ENCODE assay signal across 20 cellular contexts in the genomic region with DNA sequence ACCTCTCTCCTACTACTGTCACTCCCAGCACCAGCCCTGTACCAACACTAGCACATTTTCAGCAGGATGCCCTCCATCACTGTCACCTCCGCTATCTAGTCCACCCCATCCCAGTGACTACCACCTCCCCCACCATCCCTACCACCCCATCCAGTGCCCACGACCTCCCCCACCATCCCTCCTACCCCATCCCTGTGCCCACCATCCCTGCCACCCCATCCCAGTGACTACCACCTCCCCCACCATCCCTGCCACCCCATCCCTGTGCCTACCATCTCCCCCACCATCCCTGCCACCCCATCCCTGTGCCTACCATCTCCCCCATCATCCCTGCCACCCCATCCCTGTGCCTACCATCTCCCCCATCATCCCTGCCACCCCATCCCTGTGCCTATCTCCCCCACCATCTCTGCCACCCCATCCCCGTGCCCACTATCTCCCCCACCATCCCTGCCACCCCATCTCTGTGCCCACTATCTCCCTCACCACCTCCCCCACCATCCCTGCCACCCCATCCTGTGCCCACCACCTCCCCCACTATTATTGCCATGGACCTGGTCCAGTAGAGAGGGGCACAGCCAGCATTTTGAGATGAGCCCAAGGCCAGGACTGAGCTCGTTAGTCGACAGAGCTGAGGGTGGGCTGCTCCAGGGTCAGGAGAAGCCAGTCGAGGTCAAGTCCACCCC. TPM values are rescaled to one million over a fixed set of nuclear protein-coding genes. Genes with fewer than 3 reads are reported as not detected.
DNase-seq lines count a peak whose midpoint lies in the region; ATAC-seq, FAIRE-seq and TF ChIP-seq lines count a peak whose summit lies in the region.
"Had no signal": no experiment of that assay in that cellular context is flagged by ENCODE, and none has a peak within 500 bp of the region (broad histone marks: within the 10 kb centered on the region; RNA-seq: fewer than 3 reads in every experiment).

No MANE protein-coding gene starts in this region.

- H2BK15ac ChIP-seq in H1 (ENCODE audit: low read length): no peak overlapping the region

- H3K36me3 ChIP-seq in H1 (ENCODE audit: control insufficient read depth in 2 of 4, insufficient read depth in 4 of 4, low read length in 3 of 4): no peaks in the 10 kb centered on the region; a peak in 1 of 8 replicates
- H3K36me3 ChIP-seq in sigmoid colon: no peaks in the 10 kb centered on the region
- no peaks in the 10 kb centered on the region for H3K36me3 ChIP-seq in left lung
- no peaks in the 10 kb centered on the region for H3K36me3 ChIP-seq in stomach
- H3K36me3 ChIP-seq: HAP-1 had no signal

- H3K79me1 ChIP-seq in H1 (ENCODE audit: low read depth, low read length): no peaks in the 10 kb centered on the region

- H3K4me3 ChIP-seq in H1 (ENCODE audit: extremely low read depth in 1 of 4, insufficient read depth in 2 of 4, low read depth in 3 of 4, low read length in 4 of 4) (no peak overlapping the region), sigmoid colon (no peak overlapping the region), left lung (no peak overlapping the region), stomach (no peak overlapping the region)
- H3K4me3 ChIP-seq: HAP-1 had no signal

- H3K18ac ChIP-seq in H1 (ENCODE audit: extremely low read depth, low read length): no peak overlapping the region

- no peaks in the 10 kb centered on the region for H3K9me3 Mint-ChIP-seq in stimulated activated naive CD8-positive, alpha-beta T cell treated with anti-CD3 and anti-CD28 coated beads, Interleukin-15, amount 100 ng/mL, for 72 hours
- H3K9me3 Mint-ChIP-seq: CD8-positive, alpha-beta memory T cell had no signal

- no peak overlapping the region for H2AFZ ChIP-seq in H1 (ENCODE audit: low read length)

- no peaks in the 10 kb centered on the region for H3K23me2 ChIP-seq in H1 (ENCODE audit: low read depth, low read length)

- H3K4ac ChIP-seq in H1 (replicated peaks; ENCODE audit: insufficient read length, low read depth, low read length): no peak overlapping the region

- no peak overlapping the region for H2BK5ac ChIP-seq in H1 (ENCODE audit: low read depth, low read length)

- H4K5ac ChIP-seq in H1 (ENCODE audit: insufficient read length, low read depth, low read length): no peak overlapping the region

- FAIRE-seq in H1 (lab: Jason Lieb, UNC): no peak
- FAIRE-seq: A204.1, G401.6, GM12891, GM18507 had no signal

- no peak overlapping the region for H4K91ac ChIP-seq in H1 (replicated peaks; ENCODE audit: insufficient read length, low read length)

- no peaks in the 10 kb centered on the region for H3K4me1 Mint-ChIP-seq in stimulated activated naive CD8-positive, alpha-beta T cell treated with anti-CD3 and anti-CD28 coated beads, Interleukin-15, amount 100 ng/mL, for 72 hours
- H3K4me1 Mint-ChIP-seq: CD4-positive, CD25-positive, alpha-beta regulatory T cell; CD8-positive, alpha-beta memory T cell had no signal

- H2BK12ac ChIP-seq in H1 (ENCODE audit: low read depth, low read length): no peak overlapping the region

- H3K4me1 ChIP-seq in H1 (replicated peaks in 1 of 4; ENCODE audit: control insufficient read depth in 3 of 4, insufficient read depth in 4 of 4, low read length in 3 of 4) (peaks cover 0 to 1% (median 0%) of the 10 kb centered on the region in 4 experiments; a peak in 1 of 7 replicates), sigmoid colon (no peaks in the 10 kb centered on the region), left lung (no peaks in the 10 kb centered on the region), stomach (no peaks in the 10 kb centered on the region)
- H3K4me1 ChIP-seq: HAP-1 had no signal

- no peaks in the 10 kb centered on the region for H4K20me1 ChIP-seq in H1 (replicated peaks in 1 of 2; ENCODE audit: control insufficient read depth in 1 of 2, insufficient read depth in 2 of 2, low read length in 2 of 2)

- WGBS in H1 (ENCODE audit: extremely low coverage in 1 of 2, insufficient coverage in 1 of 2, insufficient read length in 1 of 2, insufficient replicate concordance in 2 of 2, low coverage in 1 of 2, low lambda C conversion rate in 2 of 2, missing lambda C conversion rate in 1 of 2), 2 experiments: 95% methylated on average over 4 of the region's 6 CpGs; no CpG with 5 or more reads in 1 of the 2 experiments
- 57 to 68% methylated on average over 6 of the region's 6 CpGs for WGBS in sigmoid colon, 2 donors
- WGBS in stomach, 5 donors: 52 to 68% (median 64%) methylated on average over 3 to 6 of the region's 6 CpGs

- H2BK120ac ChIP-seq in H1 (replicated peaks; ENCODE audit: low read depth, low read length): no peak overlapping the region

- CTCF ChIA-PET in H1 (lab: Charles Lee; ENCODE audit: partially characterized antibody): interaction anchor here (1.1 kb wide), 1 partner anchor 12 kb away, joined by 3 read pairs; no protein-coding TSS in a partner anchor

- H2BK20ac ChIP-seq in H1 (ENCODE audit: low read length): no peak overlapping the region

- no peak for TF ChIP-seq CTCF in H1 (IDR thresholded peaks at IDR 0.05; ENCODE audit: control extremely low read depth in 1 of 3, insufficient read depth in 1 of 3, low read depth in 1 of 3, low read length in 3 of 3)
- TF ChIP-seq CTCF in sigmoid colon (IDR thresholded peaks at IDR 0.05): no peak
- TF ChIP-seq CTCF in left lung (IDR thresholded peaks at IDR 0.05): no peak
- no peak for TF ChIP-seq CTCF in stomach (IDR thresholded peaks at IDR 0.05)

- POLR2A ChIA-PET in H1 (lab: Charles Lee; ENCODE audit: partially characterized antibody): no interaction called here

- no peak overlapping the region for H3K4me2 ChIP-seq in H1 (ENCODE audit: insufficient read depth in 1 of 2, low read depth in 2 of 2, low read length in 2 of 2)

- intact Hi-C loops in sigmoid colon (cut with DNase I): no loop called here
- intact Hi-C loops in left lung (cut with DNase I): no loop called here
- intact Hi-C loops in stomach (cut with DNase I; ENCODE audit: low total_unique reads): no loop called here

- no peak for TF ChIP-seq RAD21 in H1 (IDR thresholded peaks at IDR 0.05 in 1 of 2, conservative IDR thresholded peaks at IDR 0.05 in 1 of 2; ENCODE audit: low read depth in 2 of 2, low read length in 2 of 2)

- H3K27me3 Mint-ChIP-seq in stimulated activated naive CD8-positive, alpha-beta T cell treated with anti-CD3 and anti-CD28 coated beads, Interleukin-15, amount 100 ng/mL, for 72 hours: no peaks in the 10 kb centered on the region
- H3K27me3 Mint-ChIP-seq: CD8-positive, alpha-beta memory T cell had no signal

- no peak overlapping the region for H3K9ac ChIP-seq in H1 (replicated peaks in 1 of 4; ENCODE audit: extremely low read depth in 1 of 4, low read depth in 3 of 4, low read length in 3 of 4)

- no peak overlapping the region for H3K56ac ChIP-seq in H1 (replicated peaks; ENCODE audit: insufficient read length, low read depth, low read length)

- peak overlapping the region; percentile 79; the same call in 1 of the 2 replicates for H4K8ac ChIP-seq in H1 (ENCODE audit: extremely low read depth, insufficient read depth, low read length)

- no peak overlapping the region for H3K27ac ChIP-seq in H1 (ENCODE audit: low read depth, low read length)
- H3K27ac ChIP-seq in sigmoid colon: no peak overlapping the region
- H3K27ac ChIP-seq in left lung: no peak overlapping the region
- H3K27ac ChIP-seq in stomach: no peak overlapping the region

- no peak for DNase-seq in stimulated activated naive CD8-positive, alpha-beta T cell treated with anti-CD3 and anti-CD28 coated beads, Interleukin-15, amount 100 ng/mL, for 72 hours
- no peak for DNase-seq in stimulated activated naive CD8-positive, alpha-beta T cell treated with anti-CD3 and anti-CD28 coated beads, Interleukin-15, Interleukin-2, amounts not matched to agents 100 U/mL and 50 U/mL, for 24 hours
- no peak for DNase-seq in H1 (ENCODE audit: low read depth in 1 of 2, low spot score in 2 of 2)
- peak; percentile 15 for DNase-seq in sigmoid colon
- no peak for DNase-seq in left lung
- DNase-seq in stimulated activated CD4-positive, alpha-beta T cell treated with anti-CD3 and anti-CD28 coated beads, Interleukin-2, amount 100 ng/mL, for 48 hours: no peak
- DNase-seq in stomach: no peak
- DNase-seq: ACHN; BE2C; C1 segment of cervical spinal cord; CD4-positive, CD25-positive, alpha-beta regulatory T cell; CD8-positive, alpha-beta memory T cell; COR-L47; DMS 273 treated with DMSO at 0.1 percent for 48 hours; GOT3 had no signal

- no peaks in the 10 kb centered on the region for H3K27me3 ChIP-seq in H1 (replicated peaks in 1 of 4; ENCODE audit: control insufficient read depth in 3 of 4, extremely low read depth in 1 of 4, insufficient read depth in 3 of 4, low read length in 3 of 4)
- H3K27me3 ChIP-seq in sigmoid colon: no peaks in the 10 kb centered on the region
- H3K27me3 ChIP-seq in left lung: no peaks in the 10 kb centered on the region
- peaks cover 0 to under 1% (median 0%) of the 10 kb centered on the region in 3 donors for H3K27me3 ChIP-seq in stomach
- H3K27me3 ChIP-seq: BE2C had no signal

- H3K9me3 ChIP-seq in H1 (ENCODE audit: insufficient read depth in 2 of 2, low read depth in 1 of 2, low read length in 1 of 2): no peaks in the 10 kb centered on the region
- H3K9me3 ChIP-seq in sigmoid colon: no peaks in the 10 kb centered on the region
- no peaks in the 10 kb centered on the region for H3K9me3 ChIP-seq in left lung
- H3K9me3 ChIP-seq in stomach: no peaks in the 10 kb centered on the region
- H3K9me3 ChIP-seq: BE2C, HAP-1 had no signal

- no peak for TF ChIP-seq POLR2A in H1 (IDR thresholded peaks at IDR 0.05; ENCODE audit: control extremely low read depth in 1 of 2, low read depth in 2 of 2, low read length in 2 of 2)
- TF ChIP-seq POLR2A in sigmoid colon (IDR thresholded peaks at IDR 0.05): no peak
- no peak for TF ChIP-seq POLR2A in stomach (IDR thresholded peaks at IDR 0.05)

- H3K79me2 ChIP-seq in H1 (ENCODE audit: control insufficient read depth in 1 of 2, insufficient read depth in 2 of 2, low read length in 2 of 2): no peaks in the 10 kb centered on the region

- H3K23ac ChIP-seq in H1 (ENCODE audit: insufficient read length): no peak overlapping the region

- ATAC-seq in stimulated activated naive CD8-positive, alpha-beta T cell treated with anti-CD3 and anti-CD28 coated beads, Interleukin-15, amount 100 ng/mL, for 72 hours: peak; percentile 57
- ATAC-seq in stimulated activated naive CD8-positive, alpha-beta T cell treated with anti-CD3 and anti-CD28 coated beads, Interleukin-15, Interleukin-2, amounts not matched to agents 100 U/mL and 50 U/mL, for 24 hours: no peak
- no peak for ATAC-seq in left lung

- H3K14ac ChIP-seq in H1 (ENCODE audit: insufficient read length): no peak overlapping the region

- no peak overlapping the region for H3K27ac Mint-ChIP-seq in stimulated activated naive CD8-positive, alpha-beta T cell treated with anti-CD3 and anti-CD28 coated beads, Interleukin-15, amount 100 ng/mL, for 72 hours
- H3K27ac Mint-ChIP-seq: CD4-positive, CD25-positive, alpha-beta regulatory T cell; CD8-positive, alpha-beta memory T cell had no signal

- no peak for TF ChIP-seq EP300 in H1 (IDR thresholded peaks at IDR 0.05; ENCODE audit: borderline replicate concordance in 1 of 2, low read depth in 2 of 2, low read length in 2 of 2)
- no peak for TF ChIP-seq EP300 in sigmoid colon (IDR thresholded peaks at IDR 0.05)
- no peak for TF ChIP-seq EP300 in stomach (IDR thresholded peaks at IDR 0.05)

- H3K4me3 Mint-ChIP-seq in stimulated activated naive CD8-positive, alpha-beta T cell treated with anti-CD3 and anti-CD28 coated beads, Interleukin-15, amount 100 ng/mL, for 72 hours: no peak overlapping the region
- H3K4me3 Mint-ChIP-seq: CD4-positive, CD25-positive, alpha-beta regulatory T cell; CD8-positive, alpha-beta memory T cell had no signal

- H2AK5ac ChIP-seq in H1 (ENCODE audit: low read depth, low read length): no peak overlapping the region

RNA-seq across cellular contexts. Expression of gene DISP3, which starts 45.7 kb away (rescaled TPM):
- total RNA-seq in H1 (2021; fragmentation: NEBNext Ultra II Directional; extraction: Animal tissue kit (Norgen Biotek cat#: 25700)): 4.6 and 5.3 TPM in 2 replicates
- polyA plus RNA-seq in H1 (2011; rRNA removed) (3.4 and 4.3 TPM in 2 replicates), sigmoid colon (under 1 TPM in 1 of 3 donors, not detected in 2; 0.16 TPM), stomach (under 1 TPM in 1 of 3 donors, not detected in 2; 0.08 TPM)
- polyA plus RNA-seq in H1 (2011; cell fraction: cytosol; rRNA removed): 2.5 TPM
- polyA plus RNA-seq in H1 (2011; cell fraction: nucleus; rRNA removed): 10.2 TPM
- polyA plus RNA-seq in H1 (2012, experiment 1 of 2): 1.4 to 4.2 TPM (median 3.9 TPM) in 4 replicates
- polyA plus RNA-seq in H1 (2012, experiment 2 of 2): 2.9 TPM
- 3.8 TPM for polyA plus RNA-seq in H1 (2013, experiment 1 of 2)
- polyA plus RNA-seq in H1 (2013, experiment 2 of 2): 2.9 TPM
- 3.5 and 4.4 TPM in 2 replicates for polyA minus RNA-seq in H1 (2011; rRNA and poly(A)+ RNA removed)
- 3.3 TPM for polyA minus RNA-seq in H1 (2011; cell fraction: cytosol; rRNA and poly(A)+ RNA removed)
- 10.2 TPM for polyA minus RNA-seq in H1 (2011; cell fraction: nucleus; rRNA and poly(A)+ RNA removed)
- total RNA-seq in sigmoid colon (under 1 TPM in 2 of 4 donors, not detected in 2; under 0.01 to 0.28 TPM), left lung (under 1 TPM; 0.05 to 0.12 TPM), stomach (under 1 TPM in 1 of 5 donors, not detected in 4; 0.45 TPM)
